In the genomic region with DNA sequence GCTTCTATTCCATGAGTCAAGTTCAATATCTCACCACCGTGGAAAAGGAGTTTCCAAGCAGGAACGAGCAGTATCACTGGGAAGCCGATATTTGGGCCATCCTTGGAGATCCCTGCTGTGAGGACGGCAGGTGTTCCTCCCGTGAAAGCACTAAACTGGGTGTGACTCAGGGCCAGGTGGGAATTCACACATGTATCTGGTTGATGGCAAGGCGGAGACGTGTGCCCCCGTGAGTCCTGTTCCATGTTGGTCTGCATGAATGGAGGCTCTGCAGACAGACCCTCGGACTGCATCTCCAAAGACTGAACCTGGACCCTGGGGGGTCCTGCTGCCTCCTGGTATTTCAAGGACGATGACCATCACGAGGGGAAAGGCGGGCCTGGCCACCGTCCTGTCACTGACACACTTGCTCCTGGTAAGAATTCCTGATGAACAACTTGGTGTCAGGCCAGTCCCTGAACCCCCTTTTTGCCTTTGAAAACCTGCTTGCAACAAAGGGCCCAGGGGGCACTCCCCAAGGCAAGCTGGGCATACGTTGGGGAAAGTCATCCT, we compare ENCODE assay signal across 21 cellular contexts.
"Had no signal": no experiment of that assay in that cellular context is flagged by ENCODE, and none has a peak within 500 bp of the region (broad histone marks: within the 10 kb centered on the region; RNA-seq: fewer than 3 reads in every experiment).

No MANE protein-coding gene starts in this region.

- DNase-seq: activated CD4-positive, alpha-beta T cell treated with anti-CD3 and anti-CD28 coated beads, Interleukin-2, amount 50 U/mL, for 1 hour; activated CD8-positive, alpha-beta memory T cell treated with anti-CD3 and anti-CD28 coated beads, Interleukin-2, amount 50 U/mL, for 4 hours; activated gamma-delta T cell treated with Interleukin-2 at 50 U/mL for 16 hours; activated T-cell treated with anti-CD3 and anti-CD28 coated beads, Interleukin-2, amount 50 U/mL, for 48 hours; adrenal gland; effector CD8-positive, alpha-beta T cell; mucosa of descending colon; naive B cell; right lobe of liver; small intestine; stimulated activated CD4-positive, alpha-beta T cell treated with anti-CD3 and anti-CD28 coated beads, Interleukin-4, amount 100 ng/mL, for 1 hour; stimulated activated naive CD8-positive, alpha-beta T cell treated with anti-CD3 and anti-CD28 coated beads, Interleukin-15, amount 100 ng/mL, for 72 hours; T1000; trophoblast cell had no signal

- H3K4me2 ChIP-seq: neural progenitor cell had no signal

- H3K27ac Mint-ChIP-seq: activated naive CD4-positive, alpha-beta T cell treated with anti-CD3 and anti-CD28 coated beads, Interleukin-2, amount 50 U/mL, for 72 hours; dendritic cell treated with granulocyte-macrophage colony-stimulating factor and Interleukin-4, amounts not matched to agents 40 ng/mL and 50 ng/mL, for 4 days; memory B cell; naive B cell; neural progenitor cell; stimulated activated naive CD8-positive, alpha-beta T cell treated with anti-CD3 and anti-CD28 coated beads, Interleukin-15, amount 100 ng/mL, for 72 hours had no signal

- H3K9ac ChIP-seq: neural progenitor cell had no signal

- H3K4me3 Mint-ChIP-seq: dendritic cell treated with granulocyte-macrophage colony-stimulating factor and Interleukin-4, amounts not matched to agents 40 ng/mL and 50 ng/mL, for 4 days; memory B cell; naive B cell; neural progenitor cell; stimulated activated naive CD8-positive, alpha-beta T cell treated with anti-CD3 and anti-CD28 coated beads, Interleukin-15, amount 100 ng/mL, for 72 hours had no signal

- H3K9me3 Mint-ChIP-seq: activated naive CD4-positive, alpha-beta T cell treated with anti-CD3 and anti-CD28 coated beads, Interleukin-2, amount 50 U/mL, for 72 hours; dendritic cell treated with granulocyte-macrophage colony-stimulating factor and Interleukin-4, amounts not matched to agents 40 ng/mL and 50 ng/mL, for 4 days; memory B cell; naive B cell; stimulated activated naive CD8-positive, alpha-beta T cell treated with anti-CD3 and anti-CD28 coated beads, Interleukin-15, amount 100 ng/mL, for 72 hours had no signal

- H3K36me3 Mint-ChIP-seq: activated naive CD4-positive, alpha-beta T cell treated with anti-CD3 and anti-CD28 coated beads, Interleukin-2, amount 50 U/mL, for 72 hours; memory B cell; naive B cell; neural progenitor cell had no signal

- H3K4me3 ChIP-seq: adrenal gland, mucosa of descending colon, neural progenitor cell, prostate gland, right lobe of liver, suprapubic skin had no signal

- H3K27me3 ChIP-seq: adrenal gland, neural progenitor cell, right lobe of liver, suprapubic skin had no signal

- ATAC-seq: activated naive CD4-positive, alpha-beta T cell treated with anti-CD3 and anti-CD28 coated beads, Interleukin-2, amount 50 U/mL, for 72 hours; esophagus mucosa; right lobe of liver; stimulated activated naive CD8-positive, alpha-beta T cell treated with anti-CD3 and anti-CD28 coated beads, Interleukin-15, amount 100 ng/mL, for 72 hours had no signal

- H2AFZ ChIP-seq: neural progenitor cell had no signal

- H3K27ac ChIP-seq: adrenal gland, neural progenitor cell, prostate gland, right lobe of liver, suprapubic skin had no signal

- H3K9me3 ChIP-seq: adrenal gland, mucosa of descending colon, prostate gland, right lobe of liver, suprapubic skin had no signal

- H3K4me1 Mint-ChIP-seq: memory B cell, naive B cell had no signal

- H3K4me1 ChIP-seq: adrenal gland, neural progenitor cell, right lobe of liver had no signal

- H3K36me3 ChIP-seq: adrenal gland, neural progenitor cell, prostate gland, right lobe of liver, suprapubic skin had no signal
